ENCODE assay signal across 8 cellular contexts in the genomic region with DNA sequence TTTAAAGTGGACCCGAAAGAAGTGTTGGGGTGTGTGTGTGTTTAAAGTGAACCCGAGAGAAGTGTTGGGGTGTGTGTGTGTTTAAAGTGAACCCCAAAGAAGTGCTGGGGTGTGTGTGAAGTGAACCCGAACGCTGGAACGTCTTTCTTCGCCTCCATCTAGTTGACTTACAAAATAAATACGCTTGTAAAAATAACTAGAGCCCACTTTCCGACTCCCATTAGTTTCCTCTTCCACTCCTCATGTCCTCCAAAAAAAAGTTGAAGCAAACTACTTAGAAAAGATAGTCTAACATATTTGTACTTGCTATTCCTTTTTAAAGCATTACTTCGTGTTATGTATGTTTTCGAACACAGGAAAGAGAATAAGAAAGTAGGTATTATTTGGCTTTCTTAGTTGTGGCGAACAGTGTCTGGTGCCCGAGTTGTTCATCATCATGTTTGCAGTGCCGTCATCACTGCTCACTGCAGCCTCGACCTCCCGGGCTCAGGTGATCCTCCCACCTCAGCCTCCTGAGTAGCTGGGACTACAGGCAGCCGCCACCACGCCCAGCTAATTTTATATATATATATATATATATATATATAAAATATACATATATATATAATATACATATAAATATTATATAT. TPM values are rescaled to one million over a fixed set of nuclear protein-coding genes. Genes with fewer than 3 reads are reported as not detected.
A peak's percentile ranks its signal among the peaks of the same experiment; 100 is the strongest.
DNase-seq lines count a peak whose midpoint lies in the region; ATAC-seq and TF ChIP-seq lines count a peak whose summit lies in the region.

No MANE protein-coding gene starts in this region.

- H3K4me2 ChIP-seq in BLaER1 treated with 17β-estradiol and CSF1 and Interleukin-3, amounts not matched to agents 10 nM and 100 nM: peak overlapping the region; percentile 73 to 92 (median 84)
- H3K4me2 ChIP-seq in fibroblast of lung (ENCODE audit: extremely low read depth, insufficient read depth, low read length): peak overlapping the region; percentile 74

- CTCF ChIA-PET in activated CD4-positive, alpha-beta memory T cell treated with anti-CD3 and anti-CD28 coated beads for 36 hours (lab: Charles Lee): interaction anchor here (0.5 to 2.0 kb wide), 5 partner anchors 9 to 288 kb away, joined by 3 to 8 read pairs (median 6); partner anchors contain the start of gene FYTTD1

- peaks cover 0 to 18% (median 15%) of the 10 kb centered on the region in 11 experiments; a peak in 15 of 22 replicates for H3K36me3 ChIP-seq in BLaER1 treated with 17β-estradiol and CSF1 and Interleukin-3, amounts not matched to agents 10 nM and 100 nM
- H3K36me3 ChIP-seq in fibroblast of lung (ENCODE audit: control insufficient read depth, insufficient read depth, low read length) (no peaks in the 10 kb centered on the region), psoas muscle (ENCODE audit: insufficient read depth in 1 of 2, low read depth in 1 of 2) (peaks cover 0 to 18% of the 10 kb centered on the region in 2 donors)

- H3K27me3 Mint-ChIP-seq in activated CD4-positive, alpha-beta memory T cell treated with anti-CD3 and anti-CD28 coated beads for 36 hours: no peaks in the 10 kb centered on the region

- no peaks in the 10 kb centered on the region for H3K36me3 Mint-ChIP-seq in activated CD4-positive, alpha-beta memory T cell treated with anti-CD3 and anti-CD28 coated beads for 36 hours

- no peaks in the 10 kb centered on the region for H3K9me3 Mint-ChIP-seq in activated CD4-positive, alpha-beta memory T cell treated with anti-CD3 and anti-CD28 coated beads for 36 hours

- H3K4me3 ChIP-seq in BLaER1 treated with 17β-estradiol and CSF1 and Interleukin-3, amounts not matched to agents 10 nM and 100 nM: peak overlapping the region; percentile 78 to 92 (median 82)
- H3K4me3 ChIP-seq in fibroblast of lung (replicated peaks in 1 of 4; ENCODE audit: control extremely low read depth in 1 of 4, insufficient read depth in 1 of 4, low read depth in 3 of 4, low read length in 4 of 4) (peak overlapping the region; percentile 59 to 89 (median 68)), psoas muscle (peak overlapping the region; percentile 81)

- peak; percentile 68 for DNase-seq in activated CD4-positive, alpha-beta memory T cell treated with anti-CD3 and anti-CD28 coated beads for 36 hours
- DNase-seq in fibroblast of lung (ENCODE audit: low read depth in 2 of 2): peak; percentile 21 to 32
- DNase-seq in psoas muscle: no peak
- no peak for DNase-seq in NCI-H524 (lab: John Stamatoyannopoulos, UW)
- DNase-seq in GM13977 (ENCODE audit: low spot score): no peak

- H3K9me3 ChIP-seq in BLaER1 treated with 17β-estradiol and CSF1 and Interleukin-3, amounts not matched to agents 10 nM and 100 nM (replicated peaks in 1 of 11): no peaks in the 10 kb centered on the region
- H3K9me3 ChIP-seq in fibroblast of lung (ENCODE audit: control insufficient read depth, insufficient read depth, low read depth, low read length) (no peaks in the 10 kb centered on the region), psoas muscle (no peaks in the 10 kb centered on the region)

- TF ChIP-seq CTCF in fibroblast of lung (conservative IDR thresholded peaks at IDR 0.05 in 1 of 2, IDR thresholded peaks at IDR 0.05 in 1 of 2; ENCODE audit: low read depth in 1 of 2, low read length in 2 of 2): no peak
- TF ChIP-seq CTCF in psoas muscle (IDR thresholded peaks at IDR 0.05): no peak
- no peak for TF ChIP-seq CTCF in GM13977 (IDR thresholded peaks at IDR 0.05; ENCODE audit: extremely low read depth, insufficient read depth, missing control alignments)

- intact Hi-C loops in activated CD4-positive, alpha-beta memory T cell treated with anti-CD3 and anti-CD28 coated beads for 36 hours (cut with micrococcal nuclease): loop anchor here (2.0 to 5.0 kb wide), 2 partner anchors 41 to 55 kb away; no protein-coding TSS in a partner anchor
- intact Hi-C loops in psoas muscle (cut with DNase I): loop anchor here in 1 of 2 donors (5.0 kb wide), 2 partner anchors 40 to 80 kb away; no protein-coding TSS in a partner anchor

- H3K27ac Mint-ChIP-seq in activated CD4-positive, alpha-beta memory T cell treated with anti-CD3 and anti-CD28 coated beads for 36 hours: peak overlapping the region; percentile 88

- no peak overlapping the region for H2AFZ ChIP-seq in fibroblast of lung (ENCODE audit: low read length)

- peaks cover 20 to 38% (median 31%) of the 10 kb centered on the region in 10 experiments for H3K4me1 ChIP-seq in BLaER1 treated with 17β-estradiol and CSF1 and Interleukin-3, amounts not matched to agents 10 nM and 100 nM
- H3K4me1 ChIP-seq in fibroblast of lung (ENCODE audit: control insufficient read depth, extremely low read depth, insufficient read depth, low read length) (peaks cover 2% of the 10 kb centered on the region), psoas muscle (peaks cover 33% of the 10 kb centered on the region)

- peak overlapping the region; percentile 91 to 99 (median 95) for H3K27ac ChIP-seq in BLaER1 treated with 17β-estradiol and CSF1 and Interleukin-3, amounts not matched to agents 10 nM and 100 nM
- H3K27ac ChIP-seq in fibroblast of lung (ENCODE audit: insufficient read depth, low read length) (peak overlapping the region; percentile 82), psoas muscle (peak overlapping the region; percentile 94)

- H3K79me2 ChIP-seq in fibroblast of lung (ENCODE audit: control insufficient read depth, insufficient read depth, low read length): peaks cover 52% of the 10 kb centered on the region

- H3K9ac ChIP-seq in BLaER1 treated with 17β-estradiol and CSF1 and Interleukin-3, amounts not matched to agents 10 nM and 100 nM: peak overlapping the region; percentile 92 to 99 (median 96)
- peak overlapping the region; percentile 98 for H3K9ac ChIP-seq in fibroblast of lung (ENCODE audit: insufficient read depth, low read length)

- H4K20me1 ChIP-seq in BLaER1 treated with 17β-estradiol and CSF1 and Interleukin-3, amounts not matched to agents 10 nM and 100 nM: peaks cover 0 to 42% (median 6%) of the 10 kb centered on the region in 11 experiments; a peak in 8 of 22 replicates
- no peaks in the 10 kb centered on the region for H4K20me1 ChIP-seq in fibroblast of lung (ENCODE audit: control insufficient read depth, extremely low read depth, insufficient read depth, low read length)

- in situ Hi-C loops in GM13977 (cut with MboI; ENCODE audit: low pct_unique_long_range_greater_than_20kb, low sequenced_read_pairs, unreplicated experiment): no loop called here

- no peaks in the 10 kb centered on the region for H3K27me3 ChIP-seq in BLaER1 treated with 17β-estradiol and CSF1 and Interleukin-3, amounts not matched to agents 10 nM and 100 nM
- H3K27me3 ChIP-seq in fibroblast of lung (ENCODE audit: control insufficient read depth, insufficient read depth, low read length) (no peaks in the 10 kb centered on the region), psoas muscle (ENCODE audit: insufficient read depth in 3 of 3, low read length in 2 of 3) (no peaks in the 10 kb centered on the region)

- 30 to 35% (median 34%) methylated on average over 17 of the region's 17 CpGs for WGBS in psoas muscle, 3 donors

- ATAC-seq in HG03571 (IDR thresholded peaks at IDR 0.05; ENCODE audit: unreplicated experiment): peak; percentile 0
- no peak for ATAC-seq in psoas muscle
- ATAC-seq in GM19324 (IDR thresholded peaks at IDR 0.05; ENCODE audit: low FRiP score, unreplicated experiment): no peak

- peak overlapping the region; percentile 85 for H3K4me3 Mint-ChIP-seq in activated CD4-positive, alpha-beta memory T cell treated with anti-CD3 and anti-CD28 coated beads for 36 hours

- H3K4me1 Mint-ChIP-seq in activated CD4-positive, alpha-beta memory T cell treated with anti-CD3 and anti-CD28 coated beads for 36 hours (ENCODE audit: low read depth): peaks cover 34% of the 10 kb centered on the region

- POLR2A ChIA-PET in activated CD4-positive, alpha-beta memory T cell treated with anti-CD3 and anti-CD28 coated beads for 36 hours (lab: Charles Lee): interaction anchor here (0.9 to 2.1 kb wide), 5 partner anchors 18 to 80 kb away, joined by 3 to 6 read pairs (median 5); partner anchors contain the start of gene RUBCN

RNA-seq across cellular contexts. Expression of gene LRCH3, which starts 1.1 kb away (rescaled TPM):
- 10 to 100 TPM; 50.1 to 51.1 TPM for total RNA-seq in activated CD4-positive, alpha-beta memory T cell treated with anti-CD3 and anti-CD28 coated beads for 36 hours
- total RNA-seq in fibroblast of lung (57.5 and 87.2 TPM in 2 replicates), psoas muscle (10 to 100 TPM; 16.9 to 29.5 (median 25.0) TPM)
- polyA plus RNA-seq in fibroblast of lung (42.9 and 70.9 TPM in 2 replicates), psoas muscle (10 to 100 TPM in 2 of 3 donors, 1 to 10 TPM in 1; 7.0 to 13.8 (median 11.5) TPM)
- 27.1 and 29.6 TPM in 2 replicates for polyA plus RNA-seq in fibroblast of lung (2012)
- polyA minus RNA-seq in fibroblast of lung (ENCODE audit: low replicate concordance): 73.5 and 141 TPM in 2 replicates

RNA-seq across cellular contexts. Expression of gene FYTTD1, which starts 42.5 kb away (rescaled TPM):
- total RNA-seq in activated CD4-positive, alpha-beta memory T cell treated with anti-CD3 and anti-CD28 coated beads for 36 hours: 10 to 100 TPM; 35.5 to 39.9 TPM
- total RNA-seq in fibroblast of lung (32.6 and 44.3 TPM in 2 replicates), psoas muscle (100 to 1,000 TPM; 143 to 232 (median 157) TPM)
- polyA plus RNA-seq in fibroblast of lung (38.9 and 63.4 TPM in 2 replicates), psoas muscle (100 to 1,000 TPM in 1 of 3 donors, 10 to 100 TPM in 2; 15.2 to 108 (median 48.6) TPM)
- 40.6 and 52.5 TPM in 2 replicates for polyA plus RNA-seq in fibroblast of lung (2012)
- 6.1 and 6.2 TPM in 2 replicates for polyA minus RNA-seq in fibroblast of lung (ENCODE audit: low replicate concordance)

RNA-seq across cellular contexts. Expression of gene RUBCN, which starts 55.4 kb away (rescaled TPM):
- 10 to 100 TPM; 32.9 to 33.3 TPM for total RNA-seq in activated CD4-positive, alpha-beta memory T cell treated with anti-CD3 and anti-CD28 coated beads for 36 hours
- total RNA-seq in fibroblast of lung (7.7 and 13.0 TPM in 2 replicates), psoas muscle (10 to 100 TPM; 21.9 to 29.1 (median 27.6) TPM)
- polyA plus RNA-seq in fibroblast of lung (15.2 and 22.3 TPM in 2 replicates), psoas muscle (10 to 100 TPM in 1 of 3 donors, 1 to 10 TPM in 2; 5.0 to 12.9 (median 6.1) TPM)
- 12.4 and 15.8 TPM in 2 replicates for polyA plus RNA-seq in fibroblast of lung (2012)
- 45.3 and 60.0 TPM in 2 replicates for polyA minus RNA-seq in fibroblast of lung (ENCODE audit: low replicate concordance)

Comparison
In these comparisons a context has a peak if more than half of its experiments do, and no peak if none do; other contexts are left out.
1. DNase-seq: peak in activated CD4-positive, alpha-beta memory T cell treated with anti-CD3 and anti-CD28 coated beads for 36 hours (single experiment) and fibroblast of lung (2 of 2); none in psoas muscle (0 of 2), NCI-H524 (0 of 2) and GM13977 (single experiment).
2. Peak in every context shown above with its lines, with median percentiles within 50 percentile points of each other: H3K27ac ChIP-seq and H3K4me3 ChIP-seq.